1 cellular context compared by ENCODE assay signal in the genomic region with DNA sequence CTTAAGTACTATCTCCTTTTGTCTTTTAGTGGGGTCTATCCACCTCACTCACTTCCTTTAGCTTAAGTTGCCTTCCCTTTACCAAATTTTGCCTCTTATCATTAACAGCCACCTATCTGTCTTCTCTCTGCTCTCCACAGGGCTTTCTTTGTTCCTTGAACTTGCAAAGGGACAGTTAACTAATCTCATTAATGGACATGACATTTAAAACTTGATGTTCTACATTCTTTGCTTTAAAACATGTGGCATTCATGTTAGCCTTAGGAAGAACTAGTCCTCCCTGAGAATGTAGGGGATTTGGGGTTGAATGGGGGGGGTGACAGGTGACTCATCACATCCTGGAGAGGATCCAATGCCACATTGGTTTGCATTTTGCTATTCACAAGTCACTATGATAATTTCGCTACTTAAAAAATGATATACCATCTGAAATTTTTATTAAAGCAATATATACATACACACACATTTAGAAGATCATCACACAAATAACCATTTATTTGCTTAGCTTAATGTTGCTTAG.
TF ChIP-seq lines count a peak whose summit lies in the region.

No MANE protein-coding gene starts in this region.

TF ChIP-seq in WTC11, 78 proteins besides CTCF, POLR2A, EP300 and RAD21 (continued from another document):
- TF ChIP-seq, protein P1, sequence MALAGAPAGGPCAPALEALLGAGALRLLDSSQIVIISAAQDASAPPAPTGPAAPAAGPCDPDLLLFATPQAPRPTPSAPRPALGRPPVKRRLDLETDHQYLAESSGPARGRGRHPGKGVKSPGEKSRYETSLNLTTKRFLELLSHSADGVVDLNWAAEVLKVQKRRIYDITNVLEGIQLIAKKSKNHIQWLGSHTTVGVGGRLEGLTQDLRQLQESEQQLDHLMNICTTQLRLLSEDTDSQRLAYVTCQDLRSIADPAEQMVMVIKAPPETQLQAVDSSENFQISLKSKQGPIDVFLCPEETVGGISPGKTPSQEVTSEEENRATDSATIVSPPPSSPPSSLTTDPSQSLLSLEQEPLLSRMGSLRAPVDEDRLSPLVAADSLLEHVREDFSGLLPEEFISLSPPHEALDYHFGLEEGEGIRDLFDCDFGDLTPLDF (CRISPR knock-in tag; IDR thresholded peaks at IDR 0.05), result no peak
- TF ChIP-seq ZNF263 (CRISPR knock-in tag; IDR thresholded peaks at IDR 0.05; ENCODE audit: low read depth), result no peak
- TF ChIP-seq, protein P2, sequence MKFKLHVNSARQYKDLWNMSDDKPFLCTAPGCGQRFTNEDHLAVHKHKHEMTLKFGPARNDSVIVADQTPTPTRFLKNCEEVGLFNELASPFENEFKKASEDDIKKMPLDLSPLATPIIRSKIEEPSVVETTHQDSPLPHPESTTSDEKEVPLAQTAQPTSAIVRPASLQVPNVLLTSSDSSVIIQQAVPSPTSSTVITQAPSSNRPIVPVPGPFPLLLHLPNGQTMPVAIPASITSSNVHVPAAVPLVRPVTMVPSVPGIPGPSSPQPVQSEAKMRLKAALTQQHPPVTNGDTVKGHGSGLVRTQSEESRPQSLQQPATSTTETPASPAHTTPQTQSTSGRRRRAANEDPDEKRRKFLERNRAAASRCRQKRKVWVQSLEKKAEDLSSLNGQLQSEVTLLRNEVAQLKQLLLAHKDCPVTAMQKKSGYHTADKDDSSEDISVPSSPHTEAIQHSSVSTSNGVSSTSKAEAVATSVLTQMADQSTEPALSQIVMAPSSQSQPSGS (CRISPR knock-in tag; IDR thresholded peaks at IDR 0.05; ENCODE audit: borderline replicate concordance, low read depth), result no peak
- no peak for TF ChIP-seq FOXP1 (CRISPR knock-in tag; IDR thresholded peaks at IDR 0.05; ENCODE audit: borderline replicate concordance)
- TF ChIP-seq HMGA2 (CRISPR knock-in tag; IDR thresholded peaks at IDR 0.05), result no peak
- no peak for TF ChIP-seq NFATC4 (CRISPR knock-in tag; IDR thresholded peaks at IDR 0.05)
- TF ChIP-seq SMAD4 (CRISPR knock-in tag; IDR thresholded peaks at IDR 0.05), result no peak
- TF ChIP-seq, protein P3, sequence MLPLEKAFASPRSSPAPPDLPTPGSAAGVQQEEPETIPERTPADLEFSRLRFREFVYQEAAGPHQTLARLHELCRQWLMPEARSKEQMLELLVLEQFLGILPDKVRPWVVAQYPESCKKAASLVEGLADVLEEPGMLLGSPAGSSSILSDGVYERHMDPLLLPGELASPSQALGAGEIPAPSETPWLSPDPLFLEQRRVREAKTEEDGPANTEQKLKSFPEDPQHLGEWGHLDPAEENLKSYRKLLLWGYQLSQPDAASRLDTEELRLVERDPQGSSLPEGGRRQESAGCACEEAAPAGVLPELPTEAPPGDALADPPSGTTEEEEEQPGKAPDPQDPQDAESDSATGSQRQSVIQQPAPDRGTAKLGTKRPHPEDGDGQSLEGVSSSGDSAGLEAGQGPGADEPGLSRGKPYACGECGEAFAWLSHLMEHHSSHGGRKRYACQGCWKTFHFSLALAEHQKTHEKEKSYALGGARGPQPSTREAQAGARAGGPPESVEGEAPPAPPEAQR (CRISPR knock-in tag; IDR thresholded peaks at IDR 0.05), result no peak
- TF ChIP-seq, protein P4, sequence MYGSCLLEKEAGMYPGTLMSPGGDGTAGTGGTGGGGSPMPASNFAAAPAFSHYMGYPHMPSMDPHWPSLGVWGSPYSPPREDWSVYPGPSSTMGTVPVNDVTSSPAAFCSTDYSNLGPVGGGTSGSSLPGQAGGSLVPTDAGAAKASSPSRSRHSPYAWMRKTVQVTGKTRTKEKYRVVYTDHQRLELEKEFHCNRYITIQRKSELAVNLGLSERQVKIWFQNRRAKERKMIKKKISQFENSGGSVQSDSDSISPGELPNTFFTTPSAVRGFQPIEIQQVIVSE (CRISPR knock-in tag; IDR thresholded peaks at IDR 0.05; ENCODE audit: borderline replicate concordance), result no peak
